ENCODE assay signal across 32 cellular contexts in genomic region chr20:17587148-17587547, GRCh38.
"Had no signal": no experiment of that assay in that cellular context is flagged by ENCODE, and none has a peak within 500 bp of the region (broad histone marks: within the 10 kb centered on the region; RNA-seq: fewer than 3 reads in every experiment).

No MANE protein-coding gene starts in this region.

- H3K4me2 ChIP-seq: smooth muscle cell had no signal

- H3K4me3 ChIP-seq: esophagus squamous epithelium, ovary, SK-N-MC, smooth muscle cell, tibial nerve, uterus had no signal

- H3K4me1 Mint-ChIP-seq: stimulated activated memory B cell treated with anti-CD40 and anti-IgM and Interleukin-4, amounts not matched to agents 10 μg/mL and 1 μg/mL and 100 μg/mL, for 72 hours; stimulated activated naive CD8-positive, alpha-beta T cell treated with anti-CD3 and anti-CD28 coated beads, Interleukin-15, amount 100 ng/mL, for 72 hours had no signal

- H3K4me3 Mint-ChIP-seq: activated CD8-positive, alpha-beta T cell treated with anti-CD3 and anti-CD28 coated beads for 36 hours; activated naive CD8-positive, alpha-beta T cell; brain; dendritic cell treated with granulocyte-macrophage colony-stimulating factor and Interleukin-4, amounts not matched to agents 40 ng/mL and 50 ng/mL, for 4 days; naive B cell; nephron progenitor cell; stimulated activated memory B cell treated with anti-CD40 and anti-IgM and Interleukin-4, amounts not matched to agents 10 μg/mL and 1 μg/mL and 100 μg/mL, for 72 hours; stimulated activated naive CD8-positive, alpha-beta T cell treated with anti-CD3 and anti-CD28 coated beads, Interleukin-15, amount 100 ng/mL, for 72 hours had no signal

- H3K27ac ChIP-seq: neutrophil, ovary, SK-N-MC, tibial nerve, VCaP had no signal

- H3K27ac Mint-ChIP-seq: activated CD8-positive, alpha-beta T cell treated with anti-CD3 and anti-CD28 coated beads for 36 hours; activated naive CD8-positive, alpha-beta T cell; brain; dendritic cell treated with granulocyte-macrophage colony-stimulating factor and Interleukin-4, amounts not matched to agents 40 ng/mL and 50 ng/mL, for 4 days; nephron progenitor cell; progenitor cell of endocrine pancreas; stimulated activated memory B cell treated with anti-CD40 and anti-IgM and Interleukin-4, amounts not matched to agents 10 μg/mL and 1 μg/mL and 100 μg/mL, for 72 hours; stimulated activated naive CD8-positive, alpha-beta T cell treated with anti-CD3 and anti-CD28 coated beads, Interleukin-15, amount 100 ng/mL, for 72 hours had no signal

- H3K9me3 ChIP-seq: esophagus squamous epithelium, neutrophil, ovary, tibial nerve, uterus had no signal

- FAIRE-seq: TTC549 had no signal

- H3K9me3 Mint-ChIP-seq: activated CD8-positive, alpha-beta T cell treated with anti-CD3 and anti-CD28 coated beads for 36 hours; brain; dendritic cell treated with granulocyte-macrophage colony-stimulating factor and Interleukin-4, amounts not matched to agents 40 ng/mL and 50 ng/mL, for 4 days; naive B cell; nephron progenitor cell; stimulated activated memory B cell treated with anti-CD40 and anti-IgM and Interleukin-4, amounts not matched to agents 10 μg/mL and 1 μg/mL and 100 μg/mL, for 72 hours; stimulated activated naive CD8-positive, alpha-beta T cell treated with anti-CD3 and anti-CD28 coated beads, Interleukin-15, amount 100 ng/mL, for 72 hours had no signal

- H3K27me3 ChIP-seq: esophagus squamous epithelium, neutrophil, ovary, tibial nerve, uterus had no signal

- H3K27me3 Mint-ChIP-seq: activated CD8-positive, alpha-beta T cell treated with anti-CD3 and anti-CD28 coated beads for 36 hours; activated naive CD8-positive, alpha-beta T cell; brain; dendritic cell treated with granulocyte-macrophage colony-stimulating factor and Interleukin-4, amounts not matched to agents 40 ng/mL and 50 ng/mL, for 4 days; naive B cell; progenitor cell of endocrine pancreas; stimulated activated memory B cell treated with anti-CD40 and anti-IgM and Interleukin-4, amounts not matched to agents 10 μg/mL and 1 μg/mL and 100 μg/mL, for 72 hours; stimulated activated naive CD8-positive, alpha-beta T cell treated with anti-CD3 and anti-CD28 coated beads, Interleukin-15, amount 100 ng/mL, for 72 hours had no signal

- ATAC-seq: activated CD8-positive, alpha-beta T cell treated with anti-CD3 and anti-CD28 coated beads for 36 hours; stimulated activated memory B cell treated with anti-CD40 and anti-IgM and Interleukin-4, amounts not matched to agents 10 μg/mL and 1 μg/mL and 100 μg/mL, for 72 hours; stimulated activated naive CD8-positive, alpha-beta T cell treated with anti-CD3 and anti-CD28 coated beads, Interleukin-15, amount 100 ng/mL, for 72 hours had no signal

- DNase-seq: activated CD4-positive, alpha-beta T cell treated with anti-CD3 and anti-CD28 coated beads, Interleukin-2, amount 50 U/mL, for 1 hour; activated CD4-positive, CD25-positive, alpha-beta regulatory T cell treated with anti-CD3 and anti-CD28 coated beads, Interleukin-2, amount 50 U/mL, for 72 hours; activated CD8-positive, alpha-beta T cell treated with anti-CD3 and anti-CD28 coated beads for 36 hours; activated naive CD4-positive, alpha-beta T cell; activated T-cell treated with anti-CD3 and anti-CD28 coated beads, Interleukin-2, amount 50 U/mL, for 48 hours; aorta; caudate nucleus; esophagus squamous epithelium; foreskin melanocyte; glutamatergic neuron; mammary epithelial cell; naive B cell; nephron progenitor cell; ovary; retina; stimulated activated CD4-positive, alpha-beta T cell treated with anti-CD3 and anti-CD28 coated beads, Interleukin-1b, Interleukin-23, amount 100 ng/mL, for 48 hours; stimulated activated CD4-positive, alpha-beta T cell treated with anti-CD3 and anti-CD28 coated beads, Interleukin-4, amount 100 ng/mL, for 4 hours; stimulated activated CD8-positive, alpha-beta memory T cell treated with anti-CD3 and anti-CD28 coated beads, Interleukin-4, amount 100 ng/mL, for 48 hours; stimulated activated naive CD8-positive, alpha-beta T cell treated with anti-CD3 and anti-CD28 coated beads, Interleukin-15, amount 100 ng/mL, for 72 hours; substantia nigra; uterus had no signal

- H3K36me3 ChIP-seq: neutrophil, ovary, uterus had no signal

- H3K36me3 Mint-ChIP-seq: naive B cell had no signal
